ENCODE assay signal across 15 cellular contexts in genomic region chr17:69724236-69724635, GRCh38.
"Had no signal": no experiment of that assay in that cellular context is flagged by ENCODE, and none has a peak within 500 bp of the region (broad histone marks: within the 10 kb centered on the region; RNA-seq: fewer than 3 reads in every experiment).

No MANE protein-coding gene starts in this region.

- H3K27ac ChIP-seq: gastrocnemius medialis, heart right ventricle, right atrium auricular region had no signal

- H3K4me3 ChIP-seq: gastrocnemius medialis, heart right ventricle, mucosa of descending colon, right atrium auricular region had no signal

- H3K27me3 ChIP-seq: gastrocnemius medialis, heart right ventricle, right atrium auricular region had no signal

- H3K9me3 ChIP-seq: gastrocnemius medialis, heart right ventricle, mucosa of descending colon, right atrium auricular region had no signal

- DNase-seq: effector memory CD4-positive, alpha-beta T cell; gastrocnemius medialis; heart right ventricle; hypothalamus; kidney glomerular epithelial cell; naive thymus-derived CD8-positive, alpha-beta T cell; posterior cingulate gyrus; small intestine; stimulated activated CD4-positive, alpha-beta T cell treated with anti-CD3 and anti-CD28 coated beads, Interleukin-12 subunit alpha, Interleukin-12 subunit beta, amount 100 ng/mL, for 4 hours; stimulated activated naive CD4-positive, alpha-beta T cell treated with Interleukin-2 at 50 U/mL for 16 hours; trophoblast cell had no signal

- ATAC-seq: heart right ventricle; mucosa of descending colon; naive thymus-derived CD8-positive, alpha-beta T cell had no signal

- FAIRE-seq: endometrium, islet of Langerhans, small intestine had no signal

- H3K36me3 ChIP-seq: gastrocnemius medialis, heart right ventricle, right atrium auricular region had no signal
